In the genomic region with DNA sequence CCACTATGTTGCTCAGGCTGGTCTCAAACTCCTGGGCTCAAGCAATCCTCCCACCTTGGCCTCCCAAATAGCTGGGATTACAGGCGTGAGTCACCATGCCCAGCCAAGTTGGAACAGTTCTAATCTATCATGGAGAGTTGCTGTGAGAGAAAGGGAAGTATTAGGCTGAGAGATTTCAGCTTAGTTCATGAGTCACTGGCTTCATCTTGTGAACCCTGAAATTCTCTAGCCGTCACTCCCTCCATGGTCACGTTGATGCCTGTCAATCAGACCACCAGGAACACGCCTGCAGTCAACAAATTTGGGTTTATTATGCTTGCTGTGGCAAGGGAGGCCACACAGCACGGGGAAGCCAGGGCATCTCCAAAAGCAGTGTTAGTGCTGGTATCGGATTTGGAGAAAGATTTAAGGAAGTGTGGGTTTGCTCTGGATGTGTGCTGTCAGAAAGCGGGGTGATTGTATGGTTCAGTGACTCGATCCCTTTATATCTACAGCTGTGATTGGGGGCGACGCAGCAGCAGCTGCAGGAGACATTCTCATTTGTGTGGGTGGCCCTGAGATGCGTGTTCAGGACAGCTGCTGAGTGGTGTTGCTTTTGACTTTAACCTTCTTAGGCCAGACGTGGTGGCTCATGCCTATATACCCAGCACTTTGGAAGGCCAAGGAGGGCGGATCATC, we compare ENCODE assay signal across 8 cellular contexts. TPM values are rescaled to one million over a fixed set of nuclear protein-coding genes. Genes with fewer than 3 reads are reported as not detected.
DNase-seq lines count a peak whose midpoint lies in the region; FAIRE-seq and TF ChIP-seq lines count a peak whose summit lies in the region.
"Had no signal": no experiment of that assay in that cellular context is flagged by ENCODE, and none has a peak within 500 bp of the region (broad histone marks: within the 10 kb centered on the region; RNA-seq: fewer than 3 reads in every experiment).

No MANE protein-coding gene starts in this region.

- DNase-seq in M059J (ENCODE audit: low read depth) (peak; percentile 87), chondrocyte (ENCODE audit: low spot score) (no peak), renal cortical epithelial cell (ENCODE audit: low read depth) (peak; percentile 41), substantia nigra (lab: John Stamatoyannopoulos, UW) (no peak), GM12892 (ENCODE audit: insufficient read length) (no peak)
- DNase-seq in stimulated activated CD4-positive, alpha-beta T cell treated with anti-CD3 and anti-CD28 coated beads, Interleukin-2, amount 100 ng/mL, for 48 hours: no peak
- DNase-seq: activated CD4-positive, alpha-beta T cell treated with anti-CD3 and anti-CD28 coated beads, Interleukin-2, amount 50 U/mL, for 4 hours; NCI-H748 treated with DMSO at 0.1 percent for 48 hours had no signal

- H3K9me3 Mint-ChIP-seq in chondrocyte (ENCODE audit: low read depth): no peaks in the 10 kb centered on the region

- FAIRE-seq in GM12892 (lab: Jason Lieb, UNC): no peak

- H3K4me1 Mint-ChIP-seq in chondrocyte (ENCODE audit: low read depth): peaks cover 52% of the 10 kb centered on the region

- H3K27me3 Mint-ChIP-seq in chondrocyte (ENCODE audit: low read depth): no peaks in the 10 kb centered on the region

- H3K27ac Mint-ChIP-seq in chondrocyte (ENCODE audit: unreplicated experiment): peak overlapping the region; percentile 95

- TF ChIP-seq POLR2A in GM12892 (IDR thresholded peaks at IDR 0.05; ENCODE audit: low read depth, low read length): no peak

- no peak for TF ChIP-seq CTCF in chondrocyte (IDR thresholded peaks at IDR 0.05)

- peaks cover 15% of the 10 kb centered on the region for H3K36me3 Mint-ChIP-seq in chondrocyte (ENCODE audit: low read depth)

- H3K4me3 Mint-ChIP-seq in chondrocyte (ENCODE audit: unreplicated experiment): no peak overlapping the region

- H3K27ac ChIP-seq in substantia nigra (ENCODE audit: low read depth, low read length, poor library complexity, severe bottlenecking): no peak overlapping the region

RNA-seq across cellular contexts. Expression of gene UQCRHL, which starts 18.7 kb away (rescaled TPM):
- total RNA-seq in M059J (2014; rRNA removed; shearing (Covaris generic)): 1.4 TPM in 2 replicates
- total RNA-seq in chondrocyte: 1.3 to 1.5 TPM (median 1.3 TPM) in 3 replicates
- total RNA-seq in renal cortical epithelial cell: 1.5 and 2.8 TPM in 2 replicates
- polyA plus RNA-seq in GM12892 (2012; ENCODE audit: missing spikeins): 7.8 TPM

RNA-seq across cellular contexts. Expression of gene FBLIM1, which starts 30.2 kb away (rescaled TPM):
- 117 and 156 TPM in 2 replicates for total RNA-seq in M059J (2014; rRNA removed; shearing (Covaris generic))
- total RNA-seq in chondrocyte (191 to 492 TPM (median 490 TPM) in 3 replicates), renal cortical epithelial cell (213 and 231 TPM in 2 replicates)
- polyA plus RNA-seq in GM12892 (2012; ENCODE audit: missing spikeins): not detected

RNA-seq across cellular contexts. Expression of gene TMEM82, which starts 46.5 kb away (rescaled TPM):
- total RNA-seq in M059J (2014; rRNA removed; shearing (Covaris generic)): not detected in 2 replicates
- not detected in 3 replicates for total RNA-seq in chondrocyte
- not detected in 2 replicates for total RNA-seq in renal cortical epithelial cell
- not detected for polyA plus RNA-seq in GM12892 (2012; ENCODE audit: missing spikeins)

RNA-seq across cellular contexts. Expression of gene SLC25A34, which starts 52.7 kb away (rescaled TPM):
- 0.27 and 0.44 TPM in 2 replicates for total RNA-seq in M059J (2014; rRNA removed; shearing (Covaris generic))
- total RNA-seq in chondrocyte: 0.90 to 1.9 TPM (median 1.3 TPM) in 3 replicates
- 0.50 TPM in 1 of 2 replicates, not detected in the other for total RNA-seq in renal cortical epithelial cell
- 0.17 TPM for polyA plus RNA-seq in GM12892 (2012; ENCODE audit: missing spikeins)

RNA-seq across cellular contexts. Expression of gene SPEN, which starts 58.7 kb away (rescaled TPM):
- total RNA-seq in M059J (2014; rRNA removed; shearing (Covaris generic)): 15.9 and 28.9 TPM in 2 replicates
- 38.4 to 49.7 TPM (median 39.4 TPM) in 3 replicates for total RNA-seq in chondrocyte
- 18.6 and 45.6 TPM in 2 replicates for total RNA-seq in renal cortical epithelial cell
- 22.3 TPM for polyA plus RNA-seq in GM12892 (2012; ENCODE audit: missing spikeins)

Comparison
In these comparisons a context has a peak if more than half of its experiments do, and no peak if none do; other contexts are left out.
1. DNase-seq: peak in M059J (single experiment) and renal cortical epithelial cell (single experiment); none in chondrocyte (single experiment), substantia nigra (0 of 49), stimulated activated CD4-positive, alpha-beta T cell treated with anti-CD3 and anti-CD28 coated beads, Interleukin-2, amount 100 ng/mL, for 48 hours (0 of 2) and GM12892 (single experiment).